Comparison of ENCODE assay signal across 31 cellular contexts in the genomic region with DNA sequence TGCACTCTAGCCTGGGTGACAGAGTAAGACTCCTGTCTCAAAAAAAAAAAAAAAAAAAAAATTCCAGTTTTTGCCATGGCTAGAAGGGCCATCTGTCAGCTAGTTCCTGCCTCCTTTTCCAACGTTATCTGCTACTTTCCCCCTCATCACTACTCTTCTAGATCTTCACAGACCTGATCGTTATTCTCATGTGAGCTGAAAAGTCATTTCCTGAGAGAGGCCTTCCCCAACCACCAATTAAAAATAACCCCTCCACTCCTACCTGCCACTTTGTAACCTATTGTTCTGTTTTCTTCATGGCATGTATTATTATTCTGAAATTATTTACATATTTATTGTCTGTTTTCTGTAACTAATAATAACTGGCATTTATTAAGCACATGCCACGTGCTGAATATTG. TPM values are rescaled to one million over a fixed set of nuclear protein-coding genes. Genes with fewer than 3 reads are reported as not detected.
DNase-seq lines count a peak whose midpoint lies in the region; ATAC-seq and TF ChIP-seq lines count a peak whose summit lies in the region.
"Had no signal": no experiment of that assay in that cellular context is flagged by ENCODE, and none has a peak within 500 bp of the region (broad histone marks: within the 10 kb centered on the region; RNA-seq: fewer than 3 reads in every experiment).

No MANE protein-coding gene starts in this region.

- peaks cover 0 to 8% (median 4%) of the 10 kb centered on the region in 3 donors for H3K36me3 Mint-ChIP-seq in CD8-positive, alpha-beta memory T cell
- peaks cover 18% of the 10 kb centered on the region for H3K36me3 Mint-ChIP-seq in activated naive CD8-positive, alpha-beta T cell treated with anti-CD3 and anti-CD28 coated beads for 36 hours

- TF ChIP-seq CTCF in prostate gland (IDR thresholded peaks at IDR 0.05), result no peak

- 70% methylated on average over 3 of the region's 3 CpGs for WGBS in prostate gland

- H3K36me3 ChIP-seq in CD8-positive, alpha-beta memory T cell (ENCODE audit: insufficient read depth, low read length), result no peaks in the 10 kb centered on the region
- no peaks in the 10 kb centered on the region for H3K36me3 ChIP-seq in prostate gland
- H3K36me3 ChIP-seq: ascending aorta, cardiac muscle cell, colonic mucosa, ovary had no signal

- POLR2A ChIA-PET in CD8-positive, alpha-beta memory T cell (lab: Charles Lee), result no interaction called here

- ATAC-seq in HG03175 (IDR thresholded peaks at IDR 0.05; ENCODE audit: unreplicated experiment) (no peak), GM21360 (IDR thresholded peaks at IDR 0.05; ENCODE audit: unreplicated experiment) (no peak)
- ATAC-seq: activated CD4-positive, CD25-positive, alpha-beta regulatory T cell treated with anti-CD3 and anti-CD28 coated beads, Interleukin-2, amount 50 U/mL, for 24 hours; activated naive CD4-positive, alpha-beta T cell treated with anti-CD3 and anti-CD28 coated beads, Interleukin-2, amount 50 U/mL, for 72 hours; left colon; mucosa of descending colon; stimulated activated memory B cell treated with anti-CD40 and anti-IgM and Interleukin-4, amounts not matched to agents 10 μg/mL and 1 μg/mL and 100 μg/mL, for 72 hours had no signal

- H3K4me1 Mint-ChIP-seq in CD8-positive, alpha-beta memory T cell, result peaks cover 43 to 71% (median 67%) of the 10 kb centered on the region in 3 donors
- peaks cover 51% of the 10 kb centered on the region for H3K4me1 Mint-ChIP-seq in activated naive CD8-positive, alpha-beta T cell treated with anti-CD3 and anti-CD28 coated beads for 36 hours

- no peak overlapping the region for H3K4me3 ChIP-seq in CD8-positive, alpha-beta memory T cell (ENCODE audit: low read length)
- no peak overlapping the region for H3K4me3 ChIP-seq in prostate gland
- H3K4me3 ChIP-seq: ascending aorta, cardiac muscle cell, colonic mucosa, mucosa of descending colon, ovary had no signal

- no peak for DNase-seq in CD8-positive, alpha-beta memory T cell
- DNase-seq in NCI-H2171 treated with DMSO at 0.1 percent for 48 hours (lab: John Stamatoyannopoulos, UW) (peak; percentile 86), prostate gland (ENCODE audit: low spot score) (no peak), NAMALWA (ENCODE audit: low spot score) (no peak)
- DNase-seq in activated naive CD8-positive, alpha-beta T cell treated with anti-CD3 and anti-CD28 coated beads for 36 hours, result no peak
- DNase-seq: activated CD4-positive, alpha-beta memory T cell treated with anti-CD3 and anti-CD28 coated beads for 36 hours; colonic mucosa; effector CD8-positive, alpha-beta T cell; erythroblast; hypothalamus; immature natural killer cell; KBM-7; MM.1S; mucosa of descending colon; NCI-H446; NCI-H774; OCI-M1; ovary; retina; T-helper 1 cell had no signal

- H3K27me3 Mint-ChIP-seq in CD8-positive, alpha-beta memory T cell, result no peaks in the 10 kb centered on the region
- H3K27me3 Mint-ChIP-seq in activated naive CD8-positive, alpha-beta T cell treated with anti-CD3 and anti-CD28 coated beads for 36 hours, result no peaks in the 10 kb centered on the region
- H3K27me3 Mint-ChIP-seq: activated CD4-positive, alpha-beta memory T cell treated with anti-CD3 and anti-CD28 coated beads for 36 hours; stimulated activated memory B cell treated with anti-CD40 and anti-IgM and Interleukin-4, amounts not matched to agents 10 μg/mL and 1 μg/mL and 100 μg/mL, for 72 hours; type B pancreatic cell had no signal

- no peak overlapping the region for H3K27ac ChIP-seq in CD8-positive, alpha-beta memory T cell (ENCODE audit: low read depth, low read length)
- peak overlapping the region; percentile 30 to 85 for H3K27ac ChIP-seq in prostate gland
- H3K27ac ChIP-seq: ascending aorta, cardiac muscle cell, colonic mucosa, HL-60, ovary had no signal

- no peak overlapping the region for H3K4me3 Mint-ChIP-seq in CD8-positive, alpha-beta memory T cell
- no peak overlapping the region for H3K4me3 Mint-ChIP-seq in activated naive CD8-positive, alpha-beta T cell treated with anti-CD3 and anti-CD28 coated beads for 36 hours
- H3K4me3 Mint-ChIP-seq: activated CD4-positive, alpha-beta memory T cell treated with anti-CD3 and anti-CD28 coated beads for 36 hours; immature natural killer cell; stimulated activated memory B cell treated with anti-CD40 and anti-IgM and Interleukin-4, amounts not matched to agents 10 μg/mL and 1 μg/mL and 100 μg/mL, for 72 hours; type B pancreatic cell had no signal

- intact Hi-C loops in prostate gland (cut with DNase I), result no loop called here

- H3K27me3 ChIP-seq in CD8-positive, alpha-beta memory T cell (ENCODE audit: insufficient read depth, low read length, poor library complexity, severe bottlenecking), result no peaks in the 10 kb centered on the region
- H3K27me3 ChIP-seq in prostate gland (replicated peaks; ENCODE audit: insufficient read depth), result no peaks in the 10 kb centered on the region
- H3K27me3 ChIP-seq: ascending aorta, cardiac muscle cell, colonic mucosa, ovary had no signal

- H3K27ac Mint-ChIP-seq in CD8-positive, alpha-beta memory T cell, result peak overlapping the region in 7 of 8 donors; percentile 17 to 86 (median 43)
- H3K27ac Mint-ChIP-seq in activated naive CD8-positive, alpha-beta T cell treated with anti-CD3 and anti-CD28 coated beads for 36 hours, result peak overlapping the region; percentile 72
- H3K27ac Mint-ChIP-seq: activated CD4-positive, alpha-beta memory T cell treated with anti-CD3 and anti-CD28 coated beads for 36 hours; activated T-helper 2 cell treated with anti-CD3 and anti-CD28 coated beads, Interferon-gamma antibody, Interleukin-2, Interleukin-4, amounts not matched to agents 10 μg/mL and 5 μg/mL and 100 μg/mL, durations not matched to agents 14 hours and 24 hours and 36 hours; stimulated activated memory B cell treated with anti-CD40 and anti-IgM and Interleukin-4, amounts not matched to agents 10 μg/mL and 1 μg/mL and 100 μg/mL, for 72 hours had no signal

- CTCF ChIA-PET in CD8-positive, alpha-beta memory T cell (lab: Charles Lee), result no interaction called here

- TF ChIP-seq POLR2A in prostate gland (IDR thresholded peaks at IDR 0.05), result no peak

- no peaks in the 10 kb centered on the region for H3K9me3 ChIP-seq in CD8-positive, alpha-beta memory T cell (ENCODE audit: low read length)
- H3K9me3 ChIP-seq in prostate gland, result no peaks in the 10 kb centered on the region
- H3K9me3 ChIP-seq: ascending aorta, colonic mucosa, mucosa of descending colon, ovary had no signal

- H3K4me1 ChIP-seq in CD8-positive, alpha-beta memory T cell (ENCODE audit: insufficient read depth, low read length), result peaks cover 34% of the 10 kb centered on the region
- peaks cover 6% of the 10 kb centered on the region for H3K4me1 ChIP-seq in prostate gland (replicated peaks)
- H3K4me1 ChIP-seq: ascending aorta, colonic mucosa had no signal

- no peaks in the 10 kb centered on the region for H3K9me3 Mint-ChIP-seq in CD8-positive, alpha-beta memory T cell
- H3K9me3 Mint-ChIP-seq in activated naive CD8-positive, alpha-beta T cell treated with anti-CD3 and anti-CD28 coated beads for 36 hours, result no peaks in the 10 kb centered on the region
- H3K9me3 Mint-ChIP-seq: activated CD4-positive, alpha-beta memory T cell treated with anti-CD3 and anti-CD28 coated beads for 36 hours; activated T-helper 2 cell treated with anti-CD3 and anti-CD28 coated beads, Interferon-gamma antibody, Interleukin-2, Interleukin-4, amounts not matched to agents 10 μg/mL and 5 μg/mL and 100 μg/mL, durations not matched to agents 14 hours and 24 hours and 36 hours; immature natural killer cell; stimulated activated memory B cell treated with anti-CD40 and anti-IgM and Interleukin-4, amounts not matched to agents 10 μg/mL and 1 μg/mL and 100 μg/mL, for 72 hours; type B pancreatic cell had no signal

RNA-seq across cellular contexts. Expression of a gene that starts 24.2 kb away (rescaled TPM):
- 10 to 100 TPM; 40.0 to 42.2 TPM for total RNA-seq in CD8-positive, alpha-beta memory T cell
- 50.4 TPM for polyA plus RNA-seq in CD8-positive, alpha-beta memory T cell
- total RNA-seq in activated naive CD8-positive, alpha-beta T cell treated with anti-CD3 and anti-CD28 coated beads for 36 hours, result 10 to 100 TPM; 37.6 to 41.4 TPM
- total RNA-seq in prostate gland, result 100 to 1,000 TPM; 148 to 155 TPM

RNA-seq across cellular contexts. Expression of a gene that starts 48.3 kb away (rescaled TPM):
- 100 to 1,000 TPM; 151 to 154 TPM for total RNA-seq in CD8-positive, alpha-beta memory T cell
- 90.0 TPM for polyA plus RNA-seq in CD8-positive, alpha-beta memory T cell
- 100 to 1,000 TPM; 174 to 178 TPM for total RNA-seq in activated naive CD8-positive, alpha-beta T cell treated with anti-CD3 and anti-CD28 coated beads for 36 hours
- 10 to 100 TPM; 63.9 to 64.5 TPM for total RNA-seq in prostate gland
